In the genomic region with DNA sequence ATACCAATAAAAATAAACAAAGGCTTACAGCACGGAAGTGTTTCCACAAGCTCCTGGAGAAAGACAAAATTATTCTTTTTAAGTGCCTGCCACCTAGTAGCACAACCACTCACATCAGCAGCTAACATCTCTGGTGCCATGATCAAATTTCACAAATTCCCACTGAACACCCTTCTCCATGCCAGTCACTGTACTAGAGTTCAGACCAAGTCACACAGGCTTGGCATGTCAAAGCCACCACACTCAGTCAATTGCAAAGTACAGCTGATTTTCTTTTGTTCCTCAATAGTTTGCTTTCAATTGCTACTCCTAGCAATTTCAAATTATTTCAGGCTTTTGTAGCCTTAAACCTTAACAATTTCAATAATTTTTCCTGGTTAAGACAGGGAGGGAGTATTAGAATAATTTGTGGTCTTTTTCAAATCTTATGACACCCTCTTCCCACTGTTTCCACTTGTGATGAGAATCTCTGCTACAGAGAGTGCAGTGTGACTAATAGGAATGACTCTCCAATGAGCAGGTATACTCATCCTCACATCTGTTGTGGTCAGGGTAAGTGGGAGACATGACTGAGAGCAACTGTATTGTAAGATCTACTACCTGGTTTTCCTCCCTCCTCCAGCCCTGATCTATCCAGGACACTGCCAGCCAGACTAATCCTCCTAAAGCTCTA, we compare ENCODE assay signal across 10 cellular contexts. TPM values are rescaled to one million over a fixed set of nuclear protein-coding genes. Genes with fewer than 3 reads are reported as not detected.
DNase-seq lines count a peak whose midpoint lies in the region; ATAC-seq, FAIRE-seq and TF ChIP-seq lines count a peak whose summit lies in the region.
"Had no signal": no experiment of that assay in that cellular context is flagged by ENCODE, and none has a peak within 500 bp of the region (broad histone marks: within the 10 kb centered on the region; RNA-seq: fewer than 3 reads in every experiment).

No MANE protein-coding gene starts in this region.

- no peaks in the 10 kb centered on the region for H3K27me3 ChIP-seq in dorsolateral prefrontal cortex

- H3K4me3 ChIP-seq in fibroblast of the aortic adventitia (ENCODE audit: low read depth, low read length): no peak overlapping the region
- no peak overlapping the region for H3K4me3 ChIP-seq in dorsolateral prefrontal cortex

- ATAC-seq in GM19395 (IDR thresholded peaks at IDR 0.05; ENCODE audit: unreplicated experiment): no peak

- peak overlapping the region in 1 of 59 donors; percentile 12 for H3K27ac ChIP-seq in dorsolateral prefrontal cortex

- TF ChIP-seq CTCF in fibroblast of the aortic adventitia (IDR thresholded peaks at IDR 0.05; ENCODE audit: insufficient read depth, low read length) (no peak), dorsolateral prefrontal cortex (IDR thresholded peaks at IDR 0.05 in 54 of 56, conservative IDR thresholded peaks at IDR 0.05 in 2 of 56; ENCODE audit: low read depth in 1 of 56, partially characterized antibody in 56 of 56) (no peak)

- intact Hi-C loops in dorsolateral prefrontal cortex (cut with DNase I): loop anchor here in 1 of 2 donors (10.0 kb wide), 1 partner anchor 102 kb away; the partner anchor contains the start of gene UBLCP1

- peak; percentile 77 for FAIRE-seq in urothelium cell line (lab: Jason Lieb, UNC)

- DNase-seq in stimulated activated CD4-positive, alpha-beta T cell treated with anti-CD3 and anti-CD28 coated beads, Interleukin-1b, Interleukin-23, amount 100 ng/mL, for 48 hours: peak; percentile 21
- no peak for DNase-seq in stimulated activated CD4-positive, alpha-beta T cell treated with anti-CD3 and anti-CD28 coated beads, Interleukin-12 subunit alpha, Interleukin-12 subunit beta, amount 100 ng/mL, for 4 hours
- peak; percentile 78 for DNase-seq in RPMI7951 (ENCODE audit: low read depth)
- peak; percentile 27 for DNase-seq in fibroblast of the aortic adventitia (ENCODE audit: low read depth)
- peak; percentile 78 for DNase-seq in urothelium cell line (ENCODE audit: low spot score)
- DNase-seq in dorsolateral prefrontal cortex: no peak
- DNase-seq in DMS153 treated with DMSO at 0.1 percent for 48 hours (lab: John Stamatoyannopoulos, UW; ENCODE audit: unreplicated experiment): no peak
- DNase-seq: activated gamma-delta T cell treated with Interleukin-2 at 50 U/mL for 16 hours, nucleus accumbens had no signal

RNA-seq across cellular contexts. Expression of gene RNF145, which starts 46.2 kb away (rescaled TPM):
- 36.3 and 38.3 TPM in 2 replicates for total RNA-seq in RPMI7951 (2014; rRNA removed; shearing (Covaris generic))
- total RNA-seq in fibroblast of the aortic adventitia (ENCODE audit: low replicate concordance): 35.2 and 42.9 TPM in 2 replicates
- total RNA-seq in dorsolateral prefrontal cortex: 100 to 1,000 TPM in 4 of 120 experiments, 10 to 100 TPM in 116; 47.7 to 107 (median 74.3) TPM

Comparison
In these comparisons a context has a peak if more than half of its experiments do, and no peak if none do; other contexts are left out.
1. DNase-seq: peak in stimulated activated CD4-positive, alpha-beta T cell treated with anti-CD3 and anti-CD28 coated beads, Interleukin-1b, Interleukin-23, amount 100 ng/mL, for 48 hours (single experiment), RPMI7951 (single experiment), fibroblast of the aortic adventitia (single experiment) and urothelium cell line (single experiment); none in stimulated activated CD4-positive, alpha-beta T cell treated with anti-CD3 and anti-CD28 coated beads, Interleukin-12 subunit alpha, Interleukin-12 subunit beta, amount 100 ng/mL, for 4 hours (single experiment), dorsolateral prefrontal cortex (0 of 10) and DMS153 treated with DMSO at 0.1 percent for 48 hours (single experiment).